21 cellular contexts compared by ENCODE assay signal in the genomic region with DNA sequence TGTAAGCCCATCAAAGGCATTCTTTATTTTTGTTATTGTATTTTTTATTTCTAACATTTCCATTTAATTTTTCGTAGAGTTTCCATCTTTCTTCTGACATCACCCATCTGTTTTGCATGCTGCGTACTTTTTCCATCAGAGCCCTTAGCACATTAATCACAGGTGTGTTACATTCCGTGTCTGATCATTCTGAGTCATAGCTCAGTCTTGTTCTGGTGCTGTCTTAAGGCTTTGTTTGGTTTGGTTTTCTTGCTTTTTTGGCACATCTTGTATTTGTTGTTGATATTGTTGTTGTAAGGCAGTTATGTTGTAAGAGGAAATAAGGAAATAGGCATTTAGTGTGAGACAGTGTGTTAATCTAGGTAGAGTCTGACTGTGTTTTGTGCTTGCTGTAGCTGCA.
DNase-seq lines count a peak whose midpoint lies in the region; ATAC-seq, FAIRE-seq and TF ChIP-seq lines count a peak whose summit lies in the region.
"Had no signal": no experiment of that assay in that cellular context is flagged by ENCODE, and none has a peak within 500 bp of the region (broad histone marks: within the 10 kb centered on the region; RNA-seq: fewer than 3 reads in every experiment).

No MANE protein-coding gene starts in this region.

- ATAC-seq in PC-3, result no peak

- H4K20me1 ChIP-seq in mammary epithelial cell (ENCODE audit: insufficient read depth, low read length), result no peaks in the 10 kb centered on the region
- no peaks in the 10 kb centered on the region for H4K20me1 ChIP-seq in keratinocyte (ENCODE audit: control insufficient read depth, extremely low read depth, insufficient read depth, low read length)
- no peaks in the 10 kb centered on the region for H4K20me1 ChIP-seq in PC-3 (ENCODE audit: low read length)

- TF ChIP-seq CTCF in RWPE1 (conservative IDR thresholded peaks at IDR 0.05; ENCODE audit: low read depth), result no peak
- no peak for TF ChIP-seq CTCF in mammary epithelial cell (conservative IDR thresholded peaks at IDR 0.05 in 1 of 2, IDR thresholded peaks at IDR 0.05 in 1 of 2; ENCODE audit: extremely low read depth in 1 of 2, insufficient read depth in 1 of 2, low read depth in 1 of 2, low read length in 2 of 2)
- TF ChIP-seq CTCF in keratinocyte (optimal IDR thresholded peaks at IDR 0.05 in 1 of 3, IDR thresholded peaks at IDR 0.05 in 1 of 3, conservative IDR thresholded peaks at IDR 0.05 in 1 of 3; ENCODE audit: extremely low read depth in 1 of 3, insufficient read depth in 2 of 3, low read length in 3 of 3), result no peak
- TF ChIP-seq CTCF in PC-3 (conservative IDR thresholded peaks at IDR 0.05; ENCODE audit: low read depth, low read length), result no peak

- H3K9ac ChIP-seq in mammary epithelial cell (ENCODE audit: insufficient read depth, low read length) (no peak overlapping the region), keratinocyte (ENCODE audit: control insufficient read depth, extremely low read depth, insufficient read depth, low read length) (no peak overlapping the region), PC-3 (ENCODE audit: low read length) (no peak overlapping the region)

- H3K27ac ChIP-seq in RWPE1 (no peak overlapping the region), mammary epithelial cell (ENCODE audit: insufficient read depth, low read depth, low read length) (no peak overlapping the region), epithelial cell of prostate (no peak overlapping the region), keratinocyte (ENCODE audit: control insufficient read depth, insufficient read depth, low read length) (no peak overlapping the region), PC-3 (ENCODE audit: low read length) (no peak overlapping the region)

- peaks cover 3% of the 10 kb centered on the region for H3K27me3 ChIP-seq in mammary epithelial cell (ENCODE audit: insufficient read depth, low read length)
- peaks cover 12% of the 10 kb centered on the region for H3K27me3 ChIP-seq in keratinocyte (ENCODE audit: control insufficient read depth, extremely low read depth, insufficient read depth, low read length)
- no peaks in the 10 kb centered on the region for H3K27me3 ChIP-seq in PC-3 (ENCODE audit: low read length)
- H3K27me3 ChIP-seq: BE2C had no signal

- intact Hi-C loops in mammary epithelial cell (cut with micrococcal nuclease), result no loop called here
- intact Hi-C loops in PC-3 (cut with micrococcal nuclease), result no loop called here

- in situ Hi-C loops in mammary epithelial cell (cut with MboI; ENCODE audit: low sequenced_read_pairs in 2 of 2), result no loop called here

- no peaks in the 10 kb centered on the region for H3K79me2 ChIP-seq in mammary epithelial cell (ENCODE audit: insufficient read depth, low read length)
- no peaks in the 10 kb centered on the region for H3K79me2 ChIP-seq in keratinocyte (ENCODE audit: control insufficient read depth, insufficient read depth, low read length)
- no peaks in the 10 kb centered on the region for H3K79me2 ChIP-seq in PC-3 (ENCODE audit: low read length)

- no peak overlapping the region for H3K4me3 ChIP-seq in mammary epithelial cell (replicated peaks in 1 of 3; ENCODE audit: insufficient read depth in 1 of 3, low read depth in 2 of 3, low read length in 3 of 3)
- H3K4me3 ChIP-seq in keratinocyte (ENCODE audit: control insufficient read depth in 2 of 3, extremely low read depth in 1 of 3, insufficient read depth in 2 of 3, low read depth in 1 of 3, low read length in 3 of 3), result no peak overlapping the region
- no peak overlapping the region for H3K4me3 ChIP-seq in PC-3 (ENCODE audit: low read length)
- H3K4me3 ChIP-seq: HAP-1 had no signal

- no peak overlapping the region for H2AFZ ChIP-seq in mammary epithelial cell (ENCODE audit: low read depth, low read length)
- H2AFZ ChIP-seq in keratinocyte (ENCODE audit: control insufficient read depth, low read length), result no peak overlapping the region
- H2AFZ ChIP-seq in PC-3 (ENCODE audit: low read length), result no peak overlapping the region

- H3K9me2 ChIP-seq in PC-3 (replicated peaks; ENCODE audit: low read length), result no peaks in the 10 kb centered on the region

- no peaks in the 10 kb centered on the region for H3F3A ChIP-seq in PC-3 (ENCODE audit: low read length, unreplicated experiment)

- POLR2A ChIA-PET in RWPE1 (lab: Yijun Ruan, JAX; ENCODE audit: low non-redundant PET), result no interaction called here
- POLR2A ChIA-PET in PC-3 (lab: Charles Lee; ENCODE audit: unreplicated experiment), result no interaction called here

- H3K9me3 ChIP-seq in mammary epithelial cell (replicated peaks; ENCODE audit: insufficient read depth, low read length) (no peaks in the 10 kb centered on the region), keratinocyte (ENCODE audit: control insufficient read depth, low read depth, low read length) (no peaks in the 10 kb centered on the region), PC-3 (ENCODE audit: low read length) (no peaks in the 10 kb centered on the region; the same call in 1 of the 2 replicates)
- H3K9me3 ChIP-seq: BE2C, HAP-1 had no signal

- H3K4me2 ChIP-seq in mammary epithelial cell (ENCODE audit: insufficient read depth, low read depth, low read length) (no peak overlapping the region), keratinocyte (ENCODE audit: control insufficient read depth, extremely low read depth, insufficient read depth, low read depth, low read length) (peak overlapping the region; percentile 22), PC-3 (ENCODE audit: low read length) (no peak overlapping the region)

- 68% methylated on average over 3 of the region's 3 CpGs for WGBS in mammary epithelial cell (ENCODE audit: low coverage, missing lambda C conversion rate)

- CTCF ChIA-PET in RWPE1 (lab: Yijun Ruan, JAX) (interaction anchor here (0.5 to 0.7 kb wide), 2 partner anchors 26 to 1468 kb away, joined by 3 read pairs; no protein-coding TSS in a partner anchor), mammary epithelial cell (lab: Charles Lee; ENCODE audit: low non-redundant PET) (no interaction called here), PC-3 (lab: Charles Lee) (no interaction called here)

- no peak for FAIRE-seq in keratinocyte (lab: Jason Lieb, UNC)
- FAIRE-seq: A204.1, GM12891, GM19239 had no signal

- no peaks in the 10 kb centered on the region for H3K4me1 ChIP-seq in mammary epithelial cell (ENCODE audit: insufficient read depth, low read length)
- H3K4me1 ChIP-seq in keratinocyte (ENCODE audit: control insufficient read depth, extremely low read depth, insufficient read depth, low read length), result peaks cover 6% of the 10 kb centered on the region
- no peaks in the 10 kb centered on the region for H3K4me1 ChIP-seq in PC-3 (ENCODE audit: insufficient read depth, low read length)
- H3K4me1 ChIP-seq: BE2C, HAP-1 had no signal

- no TSS peak for BruUV-seq in mammary epithelial cell (replicated peaks; lab: Mats Ljungman, UMichigan)
- no TSS peak for BruUV-seq in PC-3 (replicated peaks; lab: Mats Ljungman, UMichigan)

- no peaks in the 10 kb centered on the region for H3K36me3 ChIP-seq in mammary epithelial cell (ENCODE audit: insufficient read depth, low read length)
- no peaks in the 10 kb centered on the region for H3K36me3 ChIP-seq in keratinocyte (ENCODE audit: control insufficient read depth in 2 of 2, extremely low read depth in 1 of 2, insufficient read depth in 2 of 2, low read length in 2 of 2)
- no peaks in the 10 kb centered on the region for H3K36me3 ChIP-seq in PC-3 (ENCODE audit: low read depth, low read length)
- H3K36me3 ChIP-seq: BE2C, HAP-1 had no signal

- dilution Hi-C loops in mammary epithelial cell (cut with HindIII; ENCODE audit: low sequenced_read_pairs), result no loop called here
- dilution Hi-C loops in keratinocyte (cut with MboI; ENCODE audit: extremely low pct_ligation_motif_present, low sequenced_read_pairs), result no loop called here

- no peaks in the 10 kb centered on the region for H3K9me1 ChIP-seq in keratinocyte (ENCODE audit: control insufficient read depth, extremely low read depth, insufficient read depth, low read length)

- peak; percentile 57 for DNase-seq in RWPE1 (ENCODE audit: low spot score)
- DNase-seq in mammary epithelial cell, result peak; percentile 15
- DNase-seq in epithelial cell of prostate (ENCODE audit: low read depth, low spot score), result peak; percentile 6
- DNase-seq in keratinocyte (ENCODE audit: low read depth, low spot score), result peak; percentile 13
- no peak for DNase-seq in PC-3
- DNase-seq in pons (ENCODE audit: low spot score), result no peak
- no peak for DNase-seq in NCI-H2227 treated with DMSO at 0.1 percent for 48 hours (lab: John Stamatoyannopoulos, UW)
- DNase-seq: ACHN; BE2C; C1 segment of cervical spinal cord; CD4-positive, CD25-positive, alpha-beta regulatory T cell; CD8-positive, alpha-beta memory T cell; COR-L47; DMS 273 treated with DMSO at 0.1 percent for 48 hours; DMS53; DND-41; EL had no signal

Comparison
In these comparisons a context has a peak if more than half of its experiments do, and no peak if none do; other contexts are left out.
1. DNase-seq: peak in RWPE1 (single experiment), mammary epithelial cell (single experiment), epithelial cell of prostate (single experiment) and keratinocyte (single experiment); none in PC-3 (single experiment), pons (single experiment) and NCI-H2227 treated with DMSO at 0.1 percent for 48 hours (single experiment).